8 cellular contexts compared by ENCODE assay signal in the genomic region with DNA sequence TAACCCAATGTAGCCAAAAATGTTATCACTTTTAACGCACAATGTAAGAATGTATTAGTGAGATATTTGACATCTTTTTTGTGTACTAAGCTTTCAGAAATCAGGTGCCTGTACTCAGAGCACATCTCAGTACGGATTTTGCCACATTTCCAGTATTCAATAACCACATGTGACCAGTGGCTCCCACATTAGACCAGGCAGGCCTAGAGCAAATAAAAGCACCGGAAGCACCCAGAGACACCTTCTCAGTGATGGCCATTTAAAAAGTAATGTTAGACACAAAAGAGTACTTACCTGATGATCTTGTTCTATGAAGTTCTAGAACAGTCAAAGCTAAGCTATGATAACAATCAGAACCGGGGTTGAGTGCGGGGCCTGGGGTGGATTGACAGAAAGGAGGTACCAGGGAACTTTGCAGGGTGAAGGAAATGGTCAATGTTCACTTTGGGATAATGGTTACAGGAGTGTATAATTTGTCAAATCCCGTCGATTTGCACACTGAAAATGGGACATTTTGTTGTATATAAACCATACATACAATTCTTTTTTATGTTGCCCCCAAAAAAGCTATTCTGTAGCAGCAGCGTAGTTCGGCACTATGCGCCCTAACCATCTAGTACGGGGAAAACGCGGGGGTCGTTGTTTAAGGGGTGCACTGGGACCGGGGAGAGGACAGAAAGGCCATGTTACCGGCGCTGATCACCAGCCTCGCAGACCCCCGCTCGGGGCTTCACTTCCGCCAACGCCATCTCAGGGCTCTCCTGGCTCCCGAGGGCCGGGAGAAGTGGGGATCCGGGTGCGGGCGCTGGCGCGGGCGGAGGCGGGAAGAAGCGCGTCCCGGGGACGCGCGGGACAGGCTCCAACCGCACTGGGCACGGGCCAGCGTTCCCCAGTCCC. TPM values are rescaled to one million over a fixed set of nuclear protein-coding genes. Genes with fewer than 3 reads are reported as not detected.
DNase-seq lines count a peak whose midpoint lies in the region; ATAC-seq and TF ChIP-seq lines count a peak whose summit lies in the region.

No MANE protein-coding gene starts in this region.

- H3K27me3 Mint-ChIP-seq in Calu3 (ENCODE audit: unreplicated experiment) (no peaks in the 10 kb centered on the region), type B pancreatic cell (no peaks in the 10 kb centered on the region)

- H3K23ac ChIP-seq in mesenchymal stem cell (ENCODE audit: low read length in 2 of 2): no peak overlapping the region

- DNase-seq in Calu3 (no peak), MG63 (no peak), cerebellum (ENCODE audit: low spot score) (peak; percentile 39), mesenchymal stem cell (no peak), type B pancreatic cell (ENCODE audit: extremely low spot score, unreplicated experiment) (no peak)
- DNase-seq in activated effector memory CD4-positive, alpha-beta T cell treated with anti-CD3 and anti-CD28 coated beads, Interleukin-2, amount 50 U/mL, for 16 hours: no peak

- H3K4me3 Mint-ChIP-seq in Calu3 (ENCODE audit: low read depth, unreplicated experiment) (peak overlapping the region; percentile 89), type B pancreatic cell (peak overlapping the region; percentile 95)

- H3K36me3 ChIP-seq in MG63 (no peaks in the 10 kb centered on the region; the same call in 1 of the 2 replicates), mesenchymal stem cell (ENCODE audit: control insufficient read depth in 1 of 2, insufficient read depth in 2 of 2, low read depth in 1 of 2, low read length in 2 of 2) (no peaks in the 10 kb centered on the region)

- H3K4me2 ChIP-seq in mesenchymal stem cell (ENCODE audit: low read length, poor library complexity, severe bottlenecking): peak overlapping the region; percentile 72

- TF ChIP-seq CTCF in Calu3 (IDR thresholded peaks at IDR 0.05; ENCODE audit: unreplicated experiment): no peak
- no peak for TF ChIP-seq CTCF in type B pancreatic cell (conservative IDR thresholded peaks at IDR 0.05)

- no peak overlapping the region for H2AK5ac ChIP-seq in mesenchymal stem cell (ENCODE audit: low read length, severe bottlenecking)

- H3K79me1 ChIP-seq in mesenchymal stem cell (replicated peaks; ENCODE audit: low read length, poor library complexity, severe bottlenecking): no peaks in the 10 kb centered on the region

- CTCF ChIA-PET in Calu3 (lab: Charles Lee): interaction anchor here (1.4 kb wide), 1 partner anchor 14 kb away, joined by 3 read pairs; no protein-coding TSS in a partner anchor

- no peaks in the 10 kb centered on the region for H3K4me1 ChIP-seq in mesenchymal stem cell (ENCODE audit: control insufficient read depth, insufficient read depth, low read depth, low read length)

- H3K36me3 Mint-ChIP-seq in Calu3 (ENCODE audit: insufficient read depth, unreplicated experiment): peaks cover 28% of the 10 kb centered on the region
- peaks cover 12% of the 10 kb centered on the region for H3K36me3 Mint-ChIP-seq in type B pancreatic cell

- peak overlapping the region; percentile 53 for H3K27ac ChIP-seq in mesenchymal stem cell (ENCODE audit: low read length, poor library complexity, severe bottlenecking)

- H3K18ac ChIP-seq in mesenchymal stem cell (ENCODE audit: low read depth in 1 of 2, low read length in 2 of 2): peak overlapping the region; percentile 76 to 83

- peaks cover 24% of the 10 kb centered on the region for H3K4me1 Mint-ChIP-seq in Calu3 (ENCODE audit: low read depth, unreplicated experiment)
- H3K4me1 Mint-ChIP-seq in type B pancreatic cell (ENCODE audit: unreplicated experiment): peaks cover 22% of the 10 kb centered on the region

- H2AFZ ChIP-seq in mesenchymal stem cell (ENCODE audit: low read depth, low read length): peak overlapping the region; percentile 42

- BruUV-seq in Calu3 (replicated peaks; lab: Mats Ljungman, UMichigan): no TSS peak

- WGBS in mesenchymal stem cell: 10% methylated on average over 23 of the region's 40 CpGs

- H2BK5ac ChIP-seq in mesenchymal stem cell (ENCODE audit: low read depth, low read length, poor library complexity, severe bottlenecking): peak overlapping the region; percentile 31

- H3K27me3 ChIP-seq in MG63 (no peaks in the 10 kb centered on the region), mesenchymal stem cell (ENCODE audit: control insufficient read depth in 1 of 2, insufficient read depth in 1 of 2, low read length in 2 of 2) (peaks cover 0 to 29% of the 10 kb centered on the region in 2 experiments)

- H4K8ac ChIP-seq in mesenchymal stem cell (ENCODE audit: low read length): peak overlapping the region; percentile 72

- peak overlapping the region; percentile 64 for H3K4me3 ChIP-seq in MG63
- peak overlapping the region; percentile 76 to 85 for H3K4me3 ChIP-seq in mesenchymal stem cell (ENCODE audit: insufficient read depth in 1 of 2, low read depth in 1 of 2, low read length in 2 of 2)

- no peak overlapping the region for H2BK12ac ChIP-seq in mesenchymal stem cell (ENCODE audit: low read length in 2 of 2)

- no peak overlapping the region for H3K14ac ChIP-seq in mesenchymal stem cell (ENCODE audit: low read length in 2 of 2)

- H3K4ac ChIP-seq in mesenchymal stem cell (ENCODE audit: low read depth in 1 of 2, low read length in 2 of 2): no peak overlapping the region

- H3K9me3 Mint-ChIP-seq in Calu3 (ENCODE audit: low read depth, unreplicated experiment) (no peaks in the 10 kb centered on the region), type B pancreatic cell (no peaks in the 10 kb centered on the region)

- H3K27ac Mint-ChIP-seq in Calu3 (ENCODE audit: unreplicated experiment) (peak overlapping the region; percentile 65), type B pancreatic cell (peak overlapping the region; percentile 95)

- intact Hi-C loops in Calu3 (cut with micrococcal nuclease; ENCODE audit: unreplicated experiment): no loop called here

- peak overlapping the region; percentile 18 for H4K91ac ChIP-seq in mesenchymal stem cell (ENCODE audit: low read length)

- H3K9me3 ChIP-seq in MG63 (no peaks in the 10 kb centered on the region), mesenchymal stem cell (ENCODE audit: control insufficient read depth, low read length) (no peaks in the 10 kb centered on the region)

- peak overlapping the region; percentile 88 for H3K9ac ChIP-seq in mesenchymal stem cell (ENCODE audit: low read length)

- ATAC-seq in GM19452 (IDR thresholded peaks at IDR 0.05; ENCODE audit: unreplicated experiment) (peak; percentile 14), HG03025 (IDR thresholded peaks at IDR 0.05; ENCODE audit: low FRiP score, unreplicated experiment) (no peak)

- no peak overlapping the region for H2BK15ac ChIP-seq in mesenchymal stem cell (ENCODE audit: low read depth, poor library complexity, severe bottlenecking)

- H2BK120ac ChIP-seq in mesenchymal stem cell (ENCODE audit: low read depth, low read length): peak overlapping the region; percentile 73

RNA-seq across cellular contexts. Expression of gene CTPS2, which starts 1.0 kb away (rescaled TPM):
- total RNA-seq in Calu3 (2022): 22.2 and 23.2 TPM in 2 replicates
- 9.2 and 13.2 TPM in 2 replicates for total RNA-seq in MG63 (2014; rRNA removed; shearing (Covaris generic); ENCODE audit: low replicate concordance)
- 32.1 TPM for total RNA-seq in cerebellum
- 7.2 TPM for polyA plus RNA-seq in mesenchymal stem cell (2013, experiment 1 of 2)
- polyA plus RNA-seq in mesenchymal stem cell (2013, experiment 2 of 2): 7.0 TPM
- total RNA-seq in type B pancreatic cell (ENCODE audit: low replicate concordance): 46.7 and 59.0 TPM in 2 replicates

RNA-seq across cellular contexts. Expression of gene SYAP1, which starts 7.9 kb away (rescaled TPM):
- total RNA-seq in Calu3 (2022): 38.3 and 40.7 TPM in 2 replicates
- total RNA-seq in MG63 (2014; rRNA removed; shearing (Covaris generic); ENCODE audit: low replicate concordance): 26.6 and 34.1 TPM in 2 replicates
- 15.1 TPM for total RNA-seq in cerebellum
- 20.9 TPM for polyA plus RNA-seq in mesenchymal stem cell (2013, experiment 1 of 2)
- 21.5 TPM for polyA plus RNA-seq in mesenchymal stem cell (2013, experiment 2 of 2)
- total RNA-seq in type B pancreatic cell (ENCODE audit: low replicate concordance): 46.9 and 48.4 TPM in 2 replicates
